Comparison of ENCODE assay signal across 1 cellular context in the genomic region with DNA sequence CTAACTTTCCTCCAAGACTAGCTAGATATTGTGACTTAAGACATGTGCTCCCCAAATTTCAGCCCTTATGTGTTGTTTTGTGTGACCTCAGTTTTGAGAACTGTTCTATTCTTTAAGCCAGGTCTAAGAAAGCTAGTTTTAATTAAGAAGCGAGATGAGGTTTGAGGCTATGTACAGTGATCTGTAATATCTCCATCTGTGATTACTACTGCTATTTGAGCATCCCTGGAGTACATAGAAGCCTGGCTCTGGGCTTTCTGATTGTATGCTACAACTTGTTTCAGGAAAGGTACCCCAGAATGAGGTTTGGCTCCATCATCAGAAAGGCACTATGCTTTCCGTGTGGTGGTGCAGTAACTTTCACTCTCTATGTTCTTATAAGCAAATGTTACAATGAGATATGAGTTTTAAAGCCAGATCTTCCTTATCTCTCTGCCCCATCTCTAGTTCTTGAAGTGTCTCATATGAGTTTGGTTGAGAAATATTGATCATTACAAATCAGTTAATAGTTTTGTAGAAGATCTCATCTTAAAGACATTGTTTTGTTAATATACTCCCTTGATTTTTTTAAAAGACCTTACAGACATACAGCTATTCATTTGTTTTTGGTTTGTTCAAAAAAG.
TF ChIP-seq lines count a peak whose summit lies in the region.

No MANE protein-coding gene starts in this region.

TF ChIP-seq in SK-N-SH, 30 proteins besides CTCF, POLR2A, EP300 and RAD21 (continued from another document):
- TF ChIP-seq ZBTB33 (IDR thresholded peaks at IDR 0.05; ENCODE audit: borderline replicate concordance, low read depth), result no peak
